ENCODE assay signal across 14 cellular contexts in genomic region chr7:74193913-74194312, GRCh38.
"Had no signal": no experiment of that assay in that cellular context is flagged by ENCODE, and none has a peak within 500 bp of the region (broad histone marks: within the 10 kb centered on the region; RNA-seq: fewer than 3 reads in every experiment).

No MANE protein-coding gene starts in this region.

- H3K36me3 ChIP-seq: ovary had no signal

- H3K4me1 Mint-ChIP-seq: neural progenitor cell had no signal

- DNase-seq: activated naive CD4-positive, alpha-beta T cell treated with anti-CD3 and anti-CD28 coated beads, Interleukin-2, amount 50 U/mL, for 16 hours; anterior cingulate cortex; foreskin melanocyte; heart left ventricle; islet precursor cell; stimulated activated CD4-positive, alpha-beta T cell treated with anti-CD3 and anti-CD28 coated beads, Interleukin-4, amount 100 ng/mL, for 1 hour; stomach; T1000 had no signal

- FAIRE-seq: colon had no signal

- H3K27me3 ChIP-seq: heart left ventricle, neural progenitor cell, ovary, stomach had no signal

- H2AFZ ChIP-seq: neural progenitor cell had no signal

- H3K9me3 Mint-ChIP-seq: activated T-helper 17 cell treated with anti-CD3 and anti-CD28 coated beads, Interleukin-2, amount 50 U/mL, for 72 hours; neural progenitor cell had no signal

- H3K27ac Mint-ChIP-seq: activated T-helper 17 cell treated with anti-CD3 and anti-CD28 coated beads, Interleukin-2, amount 50 U/mL, for 72 hours; neural progenitor cell had no signal

- H3K4me2 ChIP-seq: neural progenitor cell had no signal

- H3K9me3 ChIP-seq: heart left ventricle, ovary, stomach, thoracic aorta had no signal

- H3K27ac ChIP-seq: heart left ventricle, neural progenitor cell, ovary, stomach, thoracic aorta had no signal

- H3K4me3 Mint-ChIP-seq: activated T-helper 17 cell treated with anti-CD3 and anti-CD28 coated beads, Interleukin-2, amount 50 U/mL, for 72 hours; neural progenitor cell had no signal

- H3K4me1 ChIP-seq: neural progenitor cell had no signal

- H3K4me3 ChIP-seq: heart left ventricle, neural progenitor cell, ovary, stomach, thoracic aorta had no signal

- H3K9ac ChIP-seq: neural progenitor cell had no signal

- ATAC-seq: activated T-helper 17 cell treated with anti-CD3 and anti-CD28 coated beads, Interleukin-2, amount 50 U/mL, for 72 hours; heart left ventricle; left lobe of liver had no signal

- H3K27me3 Mint-ChIP-seq: activated T-helper 17 cell treated with anti-CD3 and anti-CD28 coated beads, Interleukin-2, amount 50 U/mL, for 72 hours had no signal
